ENCODE assay signal across 9 cellular contexts in genomic region chr21:43893536-43894205, GRCh38. TPM values are rescaled to one million over a fixed set of nuclear protein-coding genes. Genes with fewer than 3 reads are reported as not detected.
DNase-seq lines count a peak whose midpoint lies in the region; ATAC-seq lines count a peak whose summit lies in the region.
"Had no signal": no experiment of that assay in that cellular context is flagged by ENCODE, and none has a peak within 500 bp of the region (broad histone marks: within the 10 kb centered on the region; RNA-seq: fewer than 3 reads in every experiment).

No MANE protein-coding gene starts in this region.

- H3K4me3 Mint-ChIP-seq in activated T-cell treated with anti-CD3 and anti-CD28 coated beads, Interleukin-2, amount 50 U/mL, for 24 hours: peak overlapping the region; percentile 69
- peak overlapping the region; percentile 77 to 87 for H3K4me3 Mint-ChIP-seq in stimulated activated naive CD8-positive, alpha-beta T cell treated with anti-CD3 and anti-CD28 coated beads, Interleukin-15, amount 100 ng/mL, for 72 hours

- H3K27ac Mint-ChIP-seq in activated T-cell treated with anti-CD3 and anti-CD28 coated beads, Interleukin-2, amount 50 U/mL, for 24 hours: peak overlapping the region; percentile 93
- H3K27ac Mint-ChIP-seq in stimulated activated naive CD8-positive, alpha-beta T cell treated with anti-CD3 and anti-CD28 coated beads, Interleukin-15, amount 100 ng/mL, for 72 hours: peak overlapping the region; percentile 75 to 86

- DNase-seq in activated T-cell treated with anti-CD3 and anti-CD28 coated beads, Interleukin-2, amount 50 U/mL, for 24 hours: peak; percentile 48
- DNase-seq in activated T-cell treated with anti-CD3 and anti-CD28 coated beads, Interleukin-2, amount 50 U/mL, for 1 hour: no peak
- DNase-seq in NCI-H2227 treated with DMSO at 0.1 percent for 48 hours (lab: John Stamatoyannopoulos, UW) (peak; percentile 27), G401 (ENCODE audit: low spot score) (no peak)
- DNase-seq in stimulated activated naive CD8-positive, alpha-beta T cell treated with anti-CD3 and anti-CD28 coated beads, Interleukin-15, amount 100 ng/mL, for 72 hours: peak; percentile 33 to 65
- DNase-seq: SW 1271 had no signal

- in situ Hi-C loops in G401 (cut with HindIII; ENCODE audit: low sequenced_read_pairs): no loop called here

- peaks cover 58% of the 10 kb centered on the region for H3K4me1 Mint-ChIP-seq in activated T-cell treated with anti-CD3 and anti-CD28 coated beads, Interleukin-2, amount 50 U/mL, for 24 hours (ENCODE audit: low read depth)
- H3K4me1 Mint-ChIP-seq in stimulated activated naive CD8-positive, alpha-beta T cell treated with anti-CD3 and anti-CD28 coated beads, Interleukin-15, amount 100 ng/mL, for 72 hours: peaks cover 50% of the 10 kb centered on the region

- ATAC-seq in esophagus mucosa (peak; percentile 20), HG02623 (IDR thresholded peaks at IDR 0.05; ENCODE audit: unreplicated experiment) (no peak), GM18517 (IDR thresholded peaks at IDR 0.05; ENCODE audit: unreplicated experiment) (no peak)
- ATAC-seq in stimulated activated naive CD8-positive, alpha-beta T cell treated with anti-CD3 and anti-CD28 coated beads, Interleukin-15, amount 100 ng/mL, for 72 hours: peak; percentile 98

- peaks cover 50% of the 10 kb centered on the region for H3K36me3 Mint-ChIP-seq in activated T-cell treated with anti-CD3 and anti-CD28 coated beads, Interleukin-2, amount 50 U/mL, for 24 hours (ENCODE audit: low read depth)

- H3K27me3 Mint-ChIP-seq in activated T-cell treated with anti-CD3 and anti-CD28 coated beads, Interleukin-2, amount 50 U/mL, for 24 hours: no peaks in the 10 kb centered on the region
- no peaks in the 10 kb centered on the region for H3K27me3 Mint-ChIP-seq in stimulated activated naive CD8-positive, alpha-beta T cell treated with anti-CD3 and anti-CD28 coated beads, Interleukin-15, amount 100 ng/mL, for 72 hours

- no peaks in the 10 kb centered on the region for H3K9me3 Mint-ChIP-seq in activated T-cell treated with anti-CD3 and anti-CD28 coated beads, Interleukin-2, amount 50 U/mL, for 24 hours
- no peaks in the 10 kb centered on the region for H3K9me3 Mint-ChIP-seq in stimulated activated naive CD8-positive, alpha-beta T cell treated with anti-CD3 and anti-CD28 coated beads, Interleukin-15, amount 100 ng/mL, for 72 hours

RNA-seq across cellular contexts. Expression of gene AGPAT3, which starts 28.6 kb away (rescaled TPM):
- total RNA-seq in esophagus mucosa: 49.1 TPM
- 5.3 and 14.7 TPM in 2 replicates for total RNA-seq in G401 (2014; rRNA removed; shearing (Covaris generic))

Comparison
In these comparisons a context has a peak if more than half of its experiments do, and no peak if none do; other contexts are left out.
1. DNase-seq: peak in activated T-cell treated with anti-CD3 and anti-CD28 coated beads, Interleukin-2, amount 50 U/mL, for 24 hours (single experiment), NCI-H2227 treated with DMSO at 0.1 percent for 48 hours (single experiment) and stimulated activated naive CD8-positive, alpha-beta T cell treated with anti-CD3 and anti-CD28 coated beads, Interleukin-15, amount 100 ng/mL, for 72 hours (2 of 2); none in activated T-cell treated with anti-CD3 and anti-CD28 coated beads, Interleukin-2, amount 50 U/mL, for 1 hour (single experiment) and G401 (single experiment).
2. ATAC-seq: peak in esophagus mucosa (single experiment) and stimulated activated naive CD8-positive, alpha-beta T cell treated with anti-CD3 and anti-CD28 coated beads, Interleukin-15, amount 100 ng/mL, for 72 hours (single experiment); none in HG02623 (single experiment) and GM18517 (single experiment).